In the genomic region with DNA sequence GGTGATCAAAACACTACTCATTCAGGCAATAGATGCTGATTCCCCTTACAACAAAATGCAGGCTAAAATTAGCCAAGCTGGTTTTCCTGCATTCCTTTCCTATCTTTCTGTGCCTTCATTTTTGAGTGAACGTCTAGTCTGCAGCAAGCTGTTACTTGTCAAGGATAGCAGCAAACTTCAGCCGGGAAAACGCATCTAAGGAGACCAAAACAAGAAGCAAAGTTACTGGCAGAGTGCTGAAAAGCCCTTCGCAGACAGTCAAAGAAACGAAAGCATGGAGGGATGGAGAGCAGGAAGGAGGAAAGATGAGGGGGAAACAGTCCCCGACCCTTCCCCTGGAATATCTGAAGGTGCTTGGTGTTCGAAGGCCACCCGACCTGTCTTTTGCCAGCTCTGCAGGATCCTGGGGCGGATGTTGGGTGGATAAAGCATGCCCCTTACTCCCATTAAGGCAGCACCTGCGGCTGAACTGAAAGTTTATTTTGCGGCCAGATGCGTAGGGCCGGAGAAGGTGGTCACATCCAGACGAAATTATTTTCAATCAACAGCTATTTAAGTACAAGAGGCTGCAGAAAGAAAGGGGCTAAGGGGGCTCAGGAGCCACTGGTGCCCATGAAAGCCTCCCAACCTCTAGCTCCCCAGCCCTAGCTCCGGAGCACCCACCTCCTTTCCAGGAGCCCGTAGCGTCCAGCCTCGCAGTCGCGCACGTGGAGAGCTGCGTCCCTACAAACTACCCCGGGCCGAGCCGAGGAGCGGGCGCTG, we compare ENCODE assay signal across 1 cellular context.
TF ChIP-seq lines count a peak whose summit lies in the region.

No MANE protein-coding gene starts in this region.

TF ChIP-seq in H1, 55 proteins besides CTCF, POLR2A, EP300 and RAD21 (continued from another document):
- TF ChIP-seq EZH2 (IDR thresholded peaks at IDR 0.05; ENCODE audit: low read depth, low read length, severe bottlenecking): peak; percentile 55
